ENCODE assay signal across 1 cellular context in the genomic region with DNA sequence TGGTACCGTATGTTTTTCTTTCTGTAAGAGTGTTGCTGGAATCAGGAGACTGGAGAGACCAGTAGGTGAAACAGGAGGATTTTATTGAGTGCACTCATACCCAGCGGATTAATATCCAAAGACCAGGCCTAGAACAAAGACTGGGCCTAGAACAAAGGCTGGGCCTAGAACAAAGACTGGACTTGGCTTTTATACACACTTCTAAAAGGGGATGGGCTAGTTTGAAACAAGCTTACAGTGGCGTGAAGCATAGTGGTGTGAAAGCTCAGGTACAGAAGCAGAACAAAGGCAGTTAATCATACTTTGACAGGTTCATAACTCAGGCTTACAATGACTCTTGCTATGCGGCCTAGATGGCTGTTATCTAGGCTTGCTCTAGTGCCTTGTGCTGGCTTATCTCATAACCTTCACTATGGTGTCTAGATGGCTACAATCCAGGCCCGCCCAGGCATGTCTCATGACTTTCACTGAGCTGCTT.
TF ChIP-seq lines count a peak whose summit lies in the region.

No MANE protein-coding gene starts in this region.

TF ChIP-seq in K562, 482 proteins besides CTCF, POLR2A, EP300 and RAD21 (continued from another document and continues in another):
- TF ChIP-seq, protein P1, sequence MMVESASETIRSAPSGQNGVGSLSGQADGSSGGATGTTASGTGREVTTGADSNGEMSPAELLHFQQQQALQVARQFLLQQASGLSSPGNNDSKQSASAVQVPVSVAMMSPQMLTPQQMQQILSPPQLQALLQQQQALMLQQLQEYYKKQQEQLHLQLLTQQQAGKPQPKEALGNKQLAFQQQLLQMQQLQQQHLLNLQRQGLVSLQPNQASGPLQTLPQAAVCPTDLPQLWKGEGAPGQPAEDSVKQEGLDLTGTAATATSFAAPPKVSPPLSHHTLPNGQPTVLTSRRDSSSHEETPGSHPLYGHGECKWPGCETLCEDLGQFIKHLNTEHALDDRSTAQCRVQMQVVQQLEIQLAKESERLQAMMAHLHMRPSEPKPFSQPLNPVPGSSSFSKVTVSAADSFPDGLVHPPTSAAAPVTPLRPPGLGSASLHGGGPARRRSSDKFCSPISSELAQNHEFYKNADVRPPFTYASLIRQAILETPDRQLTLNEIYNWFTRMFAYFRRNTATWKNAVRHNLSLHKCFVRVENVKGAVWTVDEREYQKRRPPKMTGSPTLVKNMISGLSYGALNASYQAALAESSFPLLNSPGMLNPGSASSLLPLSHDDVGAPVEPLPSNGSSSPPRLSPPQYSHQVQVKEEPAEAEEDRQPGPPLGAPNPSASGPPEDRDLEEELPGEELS (CRISPR knock-in tag; IDR thresholded peaks at IDR 0.05; ENCODE audit: borderline replicate concordance), result no peak
- TF ChIP-seq SREBF1 (IDR thresholded peaks at IDR 0.05; ENCODE audit: borderline replicate concordance, low read depth, low read length) (no peak), SIN3A (IDR thresholded peaks at IDR 0.05; ENCODE audit: borderline replicate concordance in 2 of 2, control insufficient read depth in 1 of 2, low read depth in 2 of 2, low read length in 2 of 2) (no peak), TRIM24 (IDR thresholded peaks at IDR 0.05) (peak; percentile 93 to 98), NUFIP1 (IDR thresholded peaks at IDR 0.05; ENCODE audit: partially characterized antibody) (no peak), SMAD3 (CRISPR knock-in tag; conservative IDR thresholded peaks at IDR 0.05) (no peak), RBBP5 (IDR thresholded peaks at IDR 0.05; ENCODE audit: borderline replicate concordance, insufficient read depth, low read length, poor library complexity, severe bottlenecking) (no peak), MTA1 (IDR thresholded peaks at IDR 0.05; ENCODE audit: borderline replicate concordance) (peak; percentile 85), U2AF1 (optimal IDR thresholded peaks at IDR 0.05; ENCODE audit: low read depth, low read length) (no peak), FOXK2 (conservative IDR thresholded peaks at IDR 0.05 in 1 of 2, IDR thresholded peaks at IDR 0.05 in 1 of 2; ENCODE audit: low read depth in 2 of 2) (peak in 1 of 2 experiments; percentile 60; a peak in 1 of 4 replicates), XRCC3 (IDR thresholded peaks at IDR 0.05) (peak; percentile 99), RBM22 (IDR thresholded peaks at IDR 0.05; ENCODE audit: low read depth, low read length, poor library complexity, severe bottlenecking) (no peak), ZFPM2 (CRISPR knock-in tag; IDR thresholded peaks at IDR 0.05) (no peak), POLR2B (IDR thresholded peaks at IDR 0.05; ENCODE audit: low read depth, partially characterized antibody) (no peak), SRSF1 (IDR thresholded peaks at IDR 0.05; ENCODE audit: low read depth, low read length) (no peak), NEUROD1 (IDR thresholded peaks at IDR 0.05; ENCODE audit: borderline replicate concordance, low read depth, low read length, partially characterized antibody) (no peak), ZNF217 (CRISPR knock-in tag; IDR thresholded peaks at IDR 0.05) (no peak), IFI16 (CRISPR knock-in tag; IDR thresholded peaks at IDR 0.05) (peak; percentile 74; the same call in 1 of the 2 replicates), CEBPZ (IDR thresholded peaks at IDR 0.05; ENCODE audit: borderline replicate concordance, low read depth, low read length) (peak; percentile 82), CCAR2 (IDR thresholded peaks at IDR 0.05; ENCODE audit: low read depth, low read length) (no peak), CXXC5 (CRISPR knock-in tag; IDR thresholded peaks at IDR 0.05) (peak; percentile 72), PRDM10 (IDR thresholded peaks at IDR 0.05; ENCODE audit: partially characterized antibody) (no peak), SRSF7 (optimal IDR thresholded peaks at IDR 0.05; ENCODE audit: low read depth, low read length) (no peak), ZMIZ1 (IDR thresholded peaks at IDR 0.05; ENCODE audit: low read depth in 2 of 2, low read length in 2 of 2) (no peak), ZNF140 (CRISPR knock-in tag; IDR thresholded peaks at IDR 0.05) (no peak), RB1 (IDR thresholded peaks at IDR 0.05; ENCODE audit: low read depth) (peak; percentile 42; the same call in 1 of the 2 replicates), MTF1 (CRISPR knock-in tag; IDR thresholded peaks at IDR 0.05; ENCODE audit: borderline replicate concordance) (peak; percentile 75; the same call in 1 of the 2 replicates), SMAD4 (CRISPR knock-in tag; conservative IDR thresholded peaks at IDR 0.05) (peak; percentile 74), SP2 (IDR thresholded peaks at IDR 0.05; ENCODE audit: extremely low read depth, low read depth, low read length, poor library complexity, severe bottlenecking) (no peak), TCF7 (IDR thresholded peaks at IDR 0.05; ENCODE audit: borderline replicate concordance) (no peak), USF2 (CRISPR knock-in tag; IDR thresholded peaks at IDR 0.05) (no peak)
- TF ChIP-seq, protein P2, sequence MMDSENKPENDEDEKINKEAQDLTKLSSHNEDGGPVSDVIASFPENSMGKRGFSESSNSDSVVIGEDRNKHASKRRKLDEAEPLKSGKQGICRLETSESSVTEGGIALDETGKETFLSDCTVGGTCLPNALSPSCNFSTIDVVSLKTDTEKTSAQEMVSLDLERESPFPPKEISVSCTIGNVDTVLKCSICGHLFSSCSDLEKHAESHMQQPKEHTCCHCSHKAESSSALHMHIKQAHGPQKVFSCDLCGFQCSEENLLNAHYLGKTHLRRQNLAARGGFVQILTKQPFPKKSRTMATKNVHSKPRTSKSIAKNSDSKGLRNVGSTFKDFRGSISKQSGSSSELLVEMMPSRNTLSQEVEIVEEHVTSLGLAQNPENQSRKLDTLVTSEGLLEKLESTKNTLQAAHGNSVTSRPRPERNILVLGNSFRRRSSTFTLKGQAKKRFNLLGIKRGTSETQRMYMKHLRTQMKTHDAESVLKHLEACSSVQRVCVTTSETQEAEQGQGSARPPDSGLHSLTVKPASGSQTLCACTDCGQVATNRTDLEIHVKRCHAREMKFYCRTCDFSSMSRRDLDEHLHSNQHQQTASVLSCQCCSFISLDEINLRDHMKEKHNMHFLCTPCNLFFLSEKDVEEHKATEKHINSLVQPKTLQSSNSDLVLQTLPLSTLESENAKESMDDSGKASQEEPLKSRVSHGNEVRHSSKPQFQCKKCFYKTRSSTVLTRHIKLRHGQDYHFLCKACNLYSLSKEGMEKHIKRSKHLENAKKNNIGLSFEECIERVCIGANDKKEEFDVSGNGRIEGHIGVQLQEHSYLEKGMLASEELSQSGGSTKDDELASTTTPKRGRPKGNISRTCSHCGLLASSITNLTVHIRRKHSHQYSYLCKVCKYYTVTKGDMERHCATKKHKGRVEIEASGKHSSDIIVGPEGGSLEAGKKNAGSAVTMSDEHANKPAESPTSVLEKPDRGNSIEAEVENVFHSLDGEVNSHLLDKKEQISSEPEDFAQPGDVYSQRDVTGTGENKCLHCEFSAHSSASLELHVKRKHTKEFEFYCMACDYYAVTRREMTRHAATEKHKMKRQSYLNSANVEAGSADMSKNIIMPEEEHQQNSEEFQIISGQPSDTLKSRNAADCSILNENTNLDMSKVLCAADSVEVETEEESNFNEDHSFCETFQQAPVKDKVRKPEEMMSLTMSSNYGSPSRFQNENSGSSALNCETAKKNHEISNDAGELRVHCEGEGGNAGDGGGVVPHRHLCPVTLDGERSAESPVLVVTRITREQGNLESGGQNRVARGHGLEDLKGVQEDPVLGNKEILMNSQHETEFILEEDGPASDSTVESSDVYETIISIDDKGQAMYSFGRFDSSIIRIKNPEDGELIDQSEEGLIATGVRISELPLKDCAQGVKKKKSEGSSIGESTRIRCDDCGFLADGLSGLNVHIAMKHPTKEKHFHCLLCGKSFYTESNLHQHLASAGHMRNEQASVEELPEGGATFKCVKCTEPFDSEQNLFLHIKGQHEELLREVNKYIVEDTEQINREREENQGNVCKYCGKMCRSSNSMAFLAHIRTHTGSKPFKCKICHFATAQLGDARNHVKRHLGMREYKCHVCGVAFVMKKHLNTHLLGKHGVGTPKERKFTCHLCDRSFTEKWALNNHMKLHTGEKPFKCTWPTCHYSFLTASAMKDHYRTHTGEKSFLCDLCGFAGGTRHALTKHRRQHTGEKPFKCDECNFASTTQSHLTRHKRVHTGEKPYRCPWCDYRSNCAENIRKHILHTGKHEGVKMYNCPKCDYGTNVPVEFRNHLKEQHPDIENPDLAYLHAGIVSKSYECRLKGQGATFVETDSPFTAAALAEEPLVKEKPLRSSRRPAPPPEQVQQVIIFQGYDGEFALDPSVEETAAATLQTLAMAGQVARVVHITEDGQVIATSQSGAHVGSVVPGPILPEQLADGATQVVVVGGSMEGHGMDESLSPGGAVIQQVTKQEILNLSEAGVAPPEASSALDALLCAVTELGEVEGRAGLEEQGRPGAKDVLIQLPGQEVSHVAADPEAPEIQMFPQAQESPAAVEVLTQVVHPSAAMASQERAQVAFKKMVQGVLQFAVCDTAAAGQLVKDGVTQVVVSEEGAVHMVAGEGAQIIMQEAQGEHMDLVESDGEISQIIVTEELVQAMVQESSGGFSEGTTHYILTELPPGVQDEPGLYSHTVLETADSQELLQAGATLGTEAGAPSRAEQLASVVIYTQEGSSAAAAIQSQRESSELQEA (IDR thresholded peaks at IDR 0.05; ENCODE audit: low read depth), result no peak
